ENCODE assay signal across 16 cellular contexts in genomic region chr1:153628638-153629342, GRCh38. TPM values are rescaled to one million over a fixed set of nuclear protein-coding genes. Genes with fewer than 3 reads are reported as not detected.
DNase-seq lines count a peak whose midpoint lies in the region; ATAC-seq and TF ChIP-seq lines count a peak whose summit lies in the region.
"Had no signal": no experiment of that assay in that cellular context is flagged by ENCODE, and none has a peak within 500 bp of the region (broad histone marks: within the 10 kb centered on the region; RNA-seq: fewer than 3 reads in every experiment).

No MANE protein-coding gene starts in this region.

- H3K36me3 ChIP-seq in IMR-90 (ENCODE audit: control insufficient read depth, insufficient read depth, low read length) (peaks cover 7% of the 10 kb centered on the region; the same call in 1 of the 2 replicates), subcutaneous abdominal adipose tissue (ENCODE audit: control insufficient read depth in 5 of 5, insufficient read depth in 5 of 5, low read length in 5 of 5) (peaks cover 0 to 13% (median 4%) of the 10 kb centered on the region in 5 donors)

- H3K4me1 ChIP-seq in IMR-90 (ENCODE audit: control insufficient read depth, insufficient read depth, low read length): peaks cover 16% of the 10 kb centered on the region
- peaks cover 9 to 82% (median 58%) of the 10 kb centered on the region in 5 donors for H3K4me1 ChIP-seq in subcutaneous abdominal adipose tissue (ENCODE audit: control insufficient read depth in 5 of 5, insufficient read depth in 5 of 5, low read length in 5 of 5)

- 0 out of 2 replicates have a peak overlapping the region, but pooled peaks have one; percentile 24 for H2BK120ac ChIP-seq in IMR-90 (ENCODE audit: low read depth, low read length)

- no peak overlapping the region; a peak in 1 of 4 replicates for H4K8ac ChIP-seq in IMR-90 (ENCODE audit: low read depth in 2 of 2, low read length in 2 of 2)

- H3K27ac ChIP-seq in IMR-90 (ENCODE audit: insufficient read depth, low read length) (no peak overlapping the region), coronary artery (peak overlapping the region; percentile 66 to 96), subcutaneous abdominal adipose tissue (ENCODE audit: low read depth, low read length) (peak overlapping the region; percentile 94)

- H3K9ac ChIP-seq in IMR-90 (ENCODE audit: low read depth, low read length) (no peak overlapping the region), subcutaneous abdominal adipose tissue (ENCODE audit: low read length in 5 of 5) (peak overlapping the region in 3 of 5 donors; percentile 4 to 42 (median 33))

- H4K91ac ChIP-seq in IMR-90 (ENCODE audit: insufficient read depth, low read depth, low read length): peak overlapping the region; percentile 68

- WGBS in IMR-90 (ENCODE audit: extremely low coverage in 2 of 2, insufficient read length in 1 of 2), 2 experiments: 100% methylated on average over 1 of the region's 6 CpGs; no CpG with 5 or more reads in 1 of the 2 experiments

- H2AFZ ChIP-seq in IMR-90 (replicated peaks; ENCODE audit: low read length, poor library complexity): no peak overlapping the region

- TF ChIP-seq RAD21 in IMR-90 (IDR thresholded peaks at IDR 0.05; ENCODE audit: low read length): no peak

- H3K4ac ChIP-seq in IMR-90 (ENCODE audit: low read depth, low read length): no peak overlapping the region; the same call in 1 of the 2 replicates

- no peak overlapping the region for H3K14ac ChIP-seq in IMR-90 (replicated peaks; ENCODE audit: low read depth, low read length)

- CTCF ChIA-PET in IMR-90 (lab: Yijun Ruan, JAX): interaction anchor here (0.9 to 1.8 kb wide), 2 partner anchors 118 to 122 kb away, joined by 3 to 7 read pairs; no protein-coding TSS in a partner anchor
- CTCF ChIA-PET in activated naive CD4-positive, alpha-beta T cell treated with anti-CD3 and anti-CD28 coated beads, Interleukin-2, amount 10 ng/mL, durations not matched to agents 7 days and 5 days (lab: Charles Lee): interaction anchor here (1.1 to 4.4 kb wide), 6 partner anchors 9 to 118 kb away, joined by 3 to 24 read pairs (median 4); no protein-coding TSS in a partner anchor

- TF ChIP-seq CTCF in IMR-90 (conservative IDR thresholded peaks at IDR 0.05; ENCODE audit: low read depth, low read length): no peak
- TF ChIP-seq CTCF in coronary artery (IDR thresholded peaks at IDR 0.05): no peak

- H2BK20ac ChIP-seq in IMR-90 (ENCODE audit: low read depth, low read length): no peak overlapping the region

- no peak overlapping the region for H4K5ac ChIP-seq in IMR-90 (ENCODE audit: low read depth, low read length)

- H3K36me3 Mint-ChIP-seq in activated naive CD4-positive, alpha-beta T cell treated with anti-CD3 and anti-CD28 coated beads, Interleukin-2, amount 10 ng/mL, durations not matched to agents 7 days and 5 days: peaks cover 2% of the 10 kb centered on the region

- no peak for DNase-seq in IMR-90
- DNase-seq in coronary artery (ENCODE audit: low spot score): no peak
- DNase-seq in mesenteric fat pad (ENCODE audit: low spot score): peak; percentile 74
- no peak for DNase-seq in NCI-H524 treated with DMSO at 0.1 percent for 48 hours (lab: John Stamatoyannopoulos, UW)
- DNase-seq in SKM-1 treated with dmso at 0.1 percent for 144 hours (lab: John Stamatoyannopoulos, UW; ENCODE audit: unreplicated experiment): no peak
- DNase-seq in activated naive CD4-positive, alpha-beta T cell treated with anti-CD3 and anti-CD28 coated beads, Interleukin-2, amount 10 ng/mL, durations not matched to agents 7 days and 5 days: no peak
- DNase-seq: dermis blood vessel endothelial cell; KG1; NCI-H2029 treated with DMSO at 0.1 percent for 48 hours; stimulated activated CD4-positive, alpha-beta T cell treated with anti-CD3 and anti-CD28 coated beads, Interleukin-1b, Interleukin-23, amount 100 ng/mL, for 48 hours; stimulated activated CD8-positive, alpha-beta memory T cell treated with anti-CD3 and anti-CD28 coated beads, Interleukin-4, amount 100 ng/mL, for 48 hours had no signal

- no peak overlapping the region for H2BK5ac ChIP-seq in IMR-90 (ENCODE audit: low read depth, low read length, poor library complexity, severe bottlenecking)

- H3K9me3 ChIP-seq in IMR-90 (ENCODE audit: control insufficient read depth, insufficient read depth, low read length) (no peaks in the 10 kb centered on the region), subcutaneous abdominal adipose tissue (ENCODE audit: control insufficient read depth in 5 of 5, low read length in 5 of 5) (no peaks in the 10 kb centered on the region)

- H3K23ac ChIP-seq in IMR-90 (ENCODE audit: low read depth, low read length): no peak overlapping the region

- no peak overlapping the region for H3K56ac ChIP-seq in IMR-90 (ENCODE audit: extremely low read depth, insufficient read depth, low read length)

- H3K27ac Mint-ChIP-seq in activated naive CD4-positive, alpha-beta T cell treated with anti-CD3 and anti-CD28 coated beads, Interleukin-2, amount 10 ng/mL, durations not matched to agents 7 days and 5 days: no peak overlapping the region
- H3K27ac Mint-ChIP-seq: CD4-positive, alpha-beta memory T cell; progenitor cell of endocrine pancreas had no signal

- no peak overlapping the region for H3K18ac ChIP-seq in IMR-90 (ENCODE audit: low read depth, low read length)

- H3K4me3 ChIP-seq in IMR-90 (ENCODE audit: insufficient read depth, low read depth, low read length) (no peak overlapping the region), coronary artery (no peak overlapping the region), subcutaneous abdominal adipose tissue (ENCODE audit: low read depth in 1 of 5, low read length in 5 of 5) (no peak overlapping the region)

- TF ChIP-seq POLR2A in IMR-90 (IDR thresholded peaks at IDR 0.05; ENCODE audit: low read depth, low read length): no peak

- H3K4me1 Mint-ChIP-seq in activated naive CD4-positive, alpha-beta T cell treated with anti-CD3 and anti-CD28 coated beads, Interleukin-2, amount 10 ng/mL, durations not matched to agents 7 days and 5 days: peaks cover 21% of the 10 kb centered on the region

- no peak for ATAC-seq in IMR-90 (ENCODE audit: low read depth)
- no peak for ATAC-seq in GM21529 (IDR thresholded peaks at IDR 0.05; ENCODE audit: unreplicated experiment)

- no peaks in the 10 kb centered on the region for H3K9me3 Mint-ChIP-seq in activated naive CD4-positive, alpha-beta T cell treated with anti-CD3 and anti-CD28 coated beads, Interleukin-2, amount 10 ng/mL, durations not matched to agents 7 days and 5 days

- POLR2A ChIA-PET in IMR-90 (lab: Charles Lee; ENCODE audit: unreplicated experiment): interaction anchor here (0.6 kb wide), 1 partner anchor 61 kb away, joined by 4 read pairs; no protein-coding TSS in a partner anchor

- peak overlapping the region; percentile 71 for H2AK9ac ChIP-seq in IMR-90 (replicated peaks; ENCODE audit: low read depth, low read length, poor library complexity)

- peaks cover 31% of the 10 kb centered on the region for H3K27me3 Mint-ChIP-seq in activated naive CD4-positive, alpha-beta T cell treated with anti-CD3 and anti-CD28 coated beads, Interleukin-2, amount 10 ng/mL, durations not matched to agents 7 days and 5 days
- H3K27me3 Mint-ChIP-seq: progenitor cell of endocrine pancreas had no signal

- in situ Hi-C loops in IMR-90 (cut with MboI; ENCODE audit: low sequenced_read_pairs): no loop called here

- no peak overlapping the region for H3K4me2 ChIP-seq in IMR-90 (ENCODE audit: low read depth, low read length)

- peak overlapping the region; percentile 22; the same call in 1 of the 3 replicates for H2BK15ac ChIP-seq in IMR-90 (ENCODE audit: low read depth, low read length)

- no TSS peak for BruUV-seq in IMR-90 (replicated peaks; lab: Mats Ljungman, UMichigan)

- intact Hi-C loops in IMR-90 (cut with micrococcal nuclease): loop anchor here (5.0 kb wide), 1 partner anchor 96 kb away; no protein-coding TSS in a partner anchor

- H4K20me1 ChIP-seq in IMR-90 (ENCODE audit: insufficient read depth, low read length): no peaks in the 10 kb centered on the region

- dilution Hi-C loops in IMR-90 (cut with HindIII; ENCODE audit: low sequenced_read_pairs, unreplicated experiment): no loop called here

- H2AK5ac ChIP-seq in IMR-90 (ENCODE audit: low read depth, low read length): peak overlapping the region; percentile 43

- H3K79me1 ChIP-seq in IMR-90 (ENCODE audit: low read depth in 1 of 2, low read length in 2 of 2): peaks cover 25 to 36% of the 10 kb centered on the region in 2 experiments

- H3K27me3 ChIP-seq in IMR-90 (ENCODE audit: control insufficient read depth, insufficient read depth, low read length): no peaks in the 10 kb centered on the region
- no peaks in the 10 kb centered on the region for H3K27me3 ChIP-seq in subcutaneous abdominal adipose tissue (ENCODE audit: control insufficient read depth in 5 of 5, insufficient read depth in 4 of 5, low read length in 5 of 5)

- H3K4me3 Mint-ChIP-seq in activated naive CD4-positive, alpha-beta T cell treated with anti-CD3 and anti-CD28 coated beads, Interleukin-2, amount 10 ng/mL, durations not matched to agents 7 days and 5 days: no peak overlapping the region
- H3K4me3 Mint-ChIP-seq: CD4-positive, alpha-beta memory T cell had no signal

- peaks cover 29% of the 10 kb centered on the region for H3K9me1 ChIP-seq in IMR-90 (ENCODE audit: insufficient read depth, low read length)

RNA-seq across cellular contexts. Expression of gene S100A1, which starts 0.6 kb away (rescaled TPM):
- total RNA-seq in IMR-90 (2012; rRNA removed) (0.18 TPM in 1 of 2 replicates, not detected in the other), mesenteric fat pad (12.6 TPM)
- polyA plus RNA-seq in IMR-90 (2012; rRNA removed): 0.29 and 0.59 TPM in 2 replicates
- polyA plus RNA-seq in IMR-90 (2012; cell fraction: cytosol; rRNA removed): 1.1 and 1.2 TPM in 2 replicates
- 0.14 and 0.48 TPM in 2 replicates for polyA plus RNA-seq in IMR-90 (2012; cell fraction: nucleus; rRNA removed; ENCODE audit: low replicate concordance)
- total RNA-seq: CD4-positive, alpha-beta memory T cell; dermis blood vessel endothelial cell; mononuclear cell; progenitor cell of endocrine pancreas had no signal
- polyA plus RNA-seq: CD4-positive, alpha-beta memory T cell had no signal

RNA-seq across cellular contexts. Expression of gene S100A13, which starts 1.5 kb away (rescaled TPM):
- 122 and 225 TPM in 2 replicates for total RNA-seq in IMR-90 (2012; rRNA removed)
- polyA plus RNA-seq in IMR-90 (2012; rRNA removed): 468 and 529 TPM in 2 replicates
- 242 and 504 TPM in 2 replicates for polyA plus RNA-seq in IMR-90 (2012; cell fraction: cytosol; rRNA removed)
- 112 and 221 TPM in 2 replicates for polyA plus RNA-seq in IMR-90 (2012; cell fraction: nucleus; rRNA removed; ENCODE audit: low replicate concordance)
- total RNA-seq in mesenteric fat pad: 146 TPM

RNA-seq across cellular contexts. Expression of gene CHTOP, which starts 5.1 kb away (rescaled TPM):
- total RNA-seq in IMR-90 (2012; rRNA removed) (33.9 and 38.9 TPM in 2 replicates), mesenteric fat pad (55.5 TPM)
- polyA plus RNA-seq in IMR-90 (2012; rRNA removed): 49.3 and 50.8 TPM in 2 replicates
- 35.0 and 80.4 TPM in 2 replicates for polyA plus RNA-seq in IMR-90 (2012; cell fraction: cytosol; rRNA removed)
- 34.8 and 95.9 TPM in 2 replicates for polyA plus RNA-seq in IMR-90 (2012; cell fraction: nucleus; rRNA removed; ENCODE audit: low replicate concordance)

RNA-seq across cellular contexts. Expression of gene S100A14, which starts 12.7 kb away (rescaled TPM):
- total RNA-seq in IMR-90 (2012; rRNA removed) (not detected in 2 replicates), mesenteric fat pad (0.35 TPM)
- 0.10 and 0.14 TPM in 2 replicates for polyA plus RNA-seq in IMR-90 (2012; rRNA removed)
- polyA plus RNA-seq in IMR-90 (2012; cell fraction: cytosol; rRNA removed): 0.13 and 0.16 TPM in 2 replicates
- polyA plus RNA-seq in IMR-90 (2012; cell fraction: nucleus; rRNA removed; ENCODE audit: low replicate concordance): 0.22 and 0.63 TPM in 2 replicates
- total RNA-seq: CD4-positive, alpha-beta memory T cell; mononuclear cell had no signal
- polyA plus RNA-seq: CD4-positive, alpha-beta memory T cell had no signal

RNA-seq across cellular contexts. Expression of gene S100A16, which starts 15.9 kb away (rescaled TPM):
- total RNA-seq in IMR-90 (2012; rRNA removed) (201 and 226 TPM in 2 replicates), mesenteric fat pad (107 TPM)
- polyA plus RNA-seq in IMR-90 (2012; rRNA removed): 515 and 543 TPM in 2 replicates
- polyA plus RNA-seq in IMR-90 (2012; cell fraction: cytosol; rRNA removed): 348 and 533 TPM in 2 replicates
- polyA plus RNA-seq in IMR-90 (2012; cell fraction: nucleus; rRNA removed; ENCODE audit: low replicate concordance): 129 and 138 TPM in 2 replicates
- total RNA-seq: CD4-positive, alpha-beta memory T cell; mononuclear cell had no signal
- polyA plus RNA-seq: CD4-positive, alpha-beta memory T cell had no signal

Comparison
In these comparisons a context has a peak if more than half of its experiments do, and no peak if none do; other contexts are left out.
1. RNA of gene S100A1, which starts 0.6 kb away (total RNA-seq): 12.6 TPM in mesenteric fat pad (single experiment); 0.18 TPM in IMR-90; every median in the first group is over 10 times any median in the second.